30 cellular contexts compared by ENCODE assay signal in the genomic region with DNA sequence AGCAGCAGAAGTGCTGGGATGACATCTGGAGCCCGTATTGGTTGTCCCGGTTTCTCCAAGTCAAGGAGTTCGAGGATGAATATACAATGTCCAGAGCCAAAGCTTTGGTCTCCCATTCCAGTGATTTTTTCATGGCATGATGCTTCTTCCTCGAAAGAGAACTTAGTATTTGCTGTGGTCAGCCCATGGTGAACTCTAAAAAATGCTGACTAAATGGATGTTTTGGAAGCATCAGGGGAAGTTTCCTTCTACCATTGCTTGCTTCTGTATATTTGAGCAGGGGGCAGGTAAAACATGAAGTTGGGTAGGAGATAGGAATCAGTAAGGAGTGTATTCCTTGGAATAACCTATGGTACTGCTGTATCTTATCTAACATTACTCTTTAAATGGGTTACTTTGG. TPM values are rescaled to one million over a fixed set of nuclear protein-coding genes. Genes with fewer than 3 reads are reported as not detected.
"Had no signal": no experiment of that assay in that cellular context is flagged by ENCODE, and none has a peak within 500 bp of the region (broad histone marks: within the 10 kb centered on the region; RNA-seq: fewer than 3 reads in every experiment).

No MANE protein-coding gene starts in this region.

- H2AFZ ChIP-seq: hepatocyte had no signal

- H3K79me2 ChIP-seq: hepatocyte had no signal

- H3K27ac ChIP-seq: colonic mucosa, coronary artery, dorsolateral prefrontal cortex, epithelial cell of prostate, esophagus muscularis mucosa, esophagus squamous epithelium, foreskin keratinocyte, gastrocnemius medialis, heart left ventricle, heart right ventricle, hepatocyte had no signal

- ATAC-seq: effector memory CD8-positive, alpha-beta T cell; esophagus mucosa; foreskin keratinocyte; gastrocnemius medialis; heart left ventricle; heart right ventricle had no signal

- H3K4me1 Mint-ChIP-seq: endodermal cell had no signal

- H3K9me3 ChIP-seq: colonic mucosa, esophagus muscularis mucosa, esophagus squamous epithelium, gastrocnemius medialis, heart left ventricle, heart right ventricle had no signal

- DNase-seq: colonic mucosa; cortex of kidney; dermis blood vessel endothelial cell; dorsolateral prefrontal cortex; effector CD4-positive, alpha-beta T cell; effector CD8-positive, alpha-beta T cell; effector memory CD4-positive, alpha-beta T cell; effector memory CD8-positive, alpha-beta T cell; endodermal cell; erythroblast; esophagus squamous epithelium; foreskin fibroblast; foreskin keratinocyte; foreskin melanocyte; gastrocnemius medialis; glutamatergic neuron; head of caudate nucleus; heart left ventricle; heart right ventricle had no signal

- H3K36me3 ChIP-seq: colonic mucosa, esophagus muscularis mucosa, esophagus squamous epithelium, gastrocnemius medialis, heart left ventricle, heart right ventricle had no signal

- H3K27me3 ChIP-seq: colonic mucosa, dorsolateral prefrontal cortex, esophagus muscularis mucosa, esophagus squamous epithelium, foreskin keratinocyte, gastrocnemius medialis, heart left ventricle, heart right ventricle, hepatocyte had no signal

- H3K4me3 ChIP-seq: colonic mucosa, coronary artery, dorsolateral prefrontal cortex, esophagus muscularis mucosa, esophagus squamous epithelium, gastrocnemius medialis, heart left ventricle, heart right ventricle, hepatocyte had no signal

- H3K27ac Mint-ChIP-seq: dendritic cell treated with granulocyte-macrophage colony-stimulating factor and Interleukin-4, amounts not matched to agents 40 ng/mL and 50 ng/mL, for 4 days; effector memory CD8-positive, alpha-beta T cell; endodermal cell had no signal

- H3K9me3 Mint-ChIP-seq: effector memory CD8-positive, alpha-beta T cell; endodermal cell had no signal

- H3K4me3 Mint-ChIP-seq: dendritic cell treated with granulocyte-macrophage colony-stimulating factor and Interleukin-4, amounts not matched to agents 40 ng/mL and 50 ng/mL, for 4 days; effector memory CD8-positive, alpha-beta T cell; endodermal cell had no signal

- FAIRE-seq: colon, endometrium, endothelial cell of umbilical vein, frontal cortex had no signal

- H3K4me1 ChIP-seq: colonic mucosa, esophagus muscularis mucosa, esophagus squamous epithelium, foreskin keratinocyte, gastrocnemius medialis, heart left ventricle, heart right ventricle had no signal

- H3K4me2 ChIP-seq: hepatocyte had no signal

RNA-seq across cellular contexts. Expression of a gene that starts 8.6 kb away (rescaled TPM):
- total RNA-seq: endothelial cell of umbilical vein, epithelial cell of proximal tubule, esophagus mucosa, esophagus muscularis mucosa, gastrocnemius medialis had no signal
- polyA plus RNA-seq: endothelial cell of umbilical vein, foreskin keratinocyte, hepatocyte had no signal
